ENCODE assay signal across 20 cellular contexts in genomic region chrX:11151799-11152591, GRCh38. TPM values are rescaled to one million over a fixed set of nuclear protein-coding genes. Genes with fewer than 3 reads are reported as not detected.
DNase-seq lines count a peak whose midpoint lies in the region; ATAC-seq, FAIRE-seq and TF ChIP-seq lines count a peak whose summit lies in the region.
"Had no signal": no experiment of that assay in that cellular context is flagged by ENCODE, and none has a peak within 500 bp of the region (broad histone marks: within the 10 kb centered on the region; RNA-seq: fewer than 3 reads in every experiment).

No MANE protein-coding gene starts in this region.

- CTCF ChIA-PET in K562 (lab: Yijun Ruan, JAX; ENCODE audit: low intra/inter-chr PET ratio) = no interaction called here

- no peak overlapping the region for H2AFZ ChIP-seq in K562 (ENCODE audit: low read depth, low read length)

- ATAC-seq in K562 = peak; percentile 68
- ATAC-seq: activated CD8-positive, alpha-beta T cell treated with anti-CD3 and anti-CD28 coated beads, Interleukin-2, amount 10 ng/mL, durations not matched to agents 7 days and 5 days; CD8-positive, alpha-beta T cell; effector memory CD8-positive, alpha-beta T cell; SK-N-SH treated with all-trans-retinoic acid at 6 μM for 48 hours had no signal

- TF ChIP-seq CTCF in K562 (IDR thresholded peaks at IDR 0.05 in 2 of 3, conservative IDR thresholded peaks at IDR 0.05 in 1 of 3; ENCODE audit: insufficient read depth in 2 of 3, low read depth in 1 of 3, low read length in 3 of 3) (no peak), thyroid gland (IDR thresholded peaks at IDR 0.05) (no peak), prostate gland (IDR thresholded peaks at IDR 0.05) (no peak), coronary artery (IDR thresholded peaks at IDR 0.05) (no peak)

- no peak for FAIRE-seq in K562 (lab: Jason Lieb, UNC)
- FAIRE-seq: H1, small intestine had no signal

- DNase-seq in NCI-H1436 treated with DMSO at 0.1 percent for 48 hours (lab: John Stamatoyannopoulos, UW) = peak; percentile 24
- peak; percentile 68 for DNase-seq in NCI-H524 treated with DMSO at 0.1 percent for 48 hours (lab: John Stamatoyannopoulos, UW)
- DNase-seq in K562 (ENCODE audit: extremely low read depth in 1 of 4, low spot score in 3 of 4) = no peak
- no peak for DNase-seq in thyroid gland
- DNase-seq in prostate gland (ENCODE audit: low spot score) = no peak
- DNase-seq in coronary artery (ENCODE audit: low spot score) = no peak
- no peak for DNase-seq in MG63
- DNase-seq: activated CD8-positive, alpha-beta T cell treated with anti-CD3 and anti-CD28 coated beads, Interleukin-2, amount 10 ng/mL, durations not matched to agents 7 days and 5 days; activated T-cell treated with anti-CD3 and anti-CD28 coated beads, Interleukin-2, amount 50 U/mL, for 24 hours; CD8-positive, alpha-beta T cell; DND-41; effector memory CD8-positive, alpha-beta T cell; NCI-H226; small intestine; stimulated activated CD4-positive, alpha-beta T cell treated with anti-CD3 and anti-CD28 coated beads, Interleukin-4, amount 100 ng/mL, for 1 hour; T-helper 9 cell had no signal

- H3K9ac ChIP-seq in K562 (ENCODE audit: insufficient read depth in 1 of 2, low read depth in 2 of 2, low read length in 2 of 2) = no peak overlapping the region

- no peak overlapping the region for H3K4me3 ChIP-seq in K562
- no peak overlapping the region for H3K4me3 ChIP-seq in thyroid gland (replicated peaks in 1 of 3)
- no peak overlapping the region for H3K4me3 ChIP-seq in prostate gland
- no peak overlapping the region for H3K4me3 ChIP-seq in coronary artery
- H3K4me3 ChIP-seq in MG63 = no peak overlapping the region
- H3K4me3 ChIP-seq: ascending aorta, tibial nerve had no signal

- no peaks in the 10 kb centered on the region for H3K79me2 ChIP-seq in K562 (ENCODE audit: control insufficient read depth, insufficient read depth, low read length)

- in situ Hi-C loops in K562 (cut with MboI) = no loop called here

- no peaks in the 10 kb centered on the region for H3K9me1 ChIP-seq in K562 (ENCODE audit: control insufficient read depth, insufficient read depth, low read length)

- BruUV-seq in K562 (replicated peaks; lab: Mats Ljungman, UMichigan) = no TSS peak

- H3K4me1 ChIP-seq in K562 (replicated peaks in 1 of 2; ENCODE audit: control insufficient read depth in 2 of 2, insufficient read depth in 2 of 2, low read length in 2 of 2) (no peaks in the 10 kb centered on the region; a peak in 1 of 5 replicates), thyroid gland (peaks cover 3 to 5% of the 10 kb centered on the region in 2 donors), prostate gland (replicated peaks) (no peaks in the 10 kb centered on the region)
- H3K4me1 ChIP-seq: ascending aorta, tibial nerve had no signal

- 50% methylated on average over 4 of the region's 4 CpGs for WGBS in K562 (ENCODE audit: insufficient coverage, low coverage, missing lambda C conversion rate)
- 66 to 68% methylated on average over 4 of the region's 4 CpGs for WGBS in thyroid gland, 2 donors
- WGBS in prostate gland = 62% methylated on average over 4 of the region's 4 CpGs

- peaks cover 47% of the 10 kb centered on the region for H3K36me3 ChIP-seq in K562 (ENCODE audit: control insufficient read depth, insufficient read depth, low read length)
- no peaks in the 10 kb centered on the region for H3K36me3 ChIP-seq in thyroid gland
- H3K36me3 ChIP-seq in prostate gland = no peaks in the 10 kb centered on the region
- no peaks in the 10 kb centered on the region for H3K36me3 ChIP-seq in MG63
- H3K36me3 ChIP-seq: ascending aorta, tibial nerve had no signal

- H4K20me1 ChIP-seq in K562 (replicated peaks; ENCODE audit: control insufficient read depth, insufficient read depth, low read length) = no peaks in the 10 kb centered on the region

- no peak overlapping the region for H3K27ac ChIP-seq in K562 (ENCODE audit: extremely low read depth, low read depth, low read length)
- H3K27ac ChIP-seq in thyroid gland = peak overlapping the region; percentile 68 to 79 (median 71)
- no peak overlapping the region for H3K27ac ChIP-seq in prostate gland
- H3K27ac ChIP-seq in coronary artery = no peak overlapping the region
- H3K27ac ChIP-seq: ascending aorta, tibial nerve had no signal

- TF ChIP-seq EP300 in K562 (IDR thresholded peaks at IDR 0.05; ENCODE audit: low read length) = no peak

- TF ChIP-seq POLR2A in K562 (conservative IDR thresholded peaks at IDR 0.05) (no peak), thyroid gland (IDR thresholded peaks at IDR 0.05) (no peak), prostate gland (IDR thresholded peaks at IDR 0.05) (no peak)

- no peak overlapping the region for H3K4me2 ChIP-seq in K562 (ENCODE audit: insufficient read depth, low read length)

- H3K9me3 ChIP-seq in K562 (replicated peaks; ENCODE audit: control insufficient read depth, insufficient read depth, low read depth, low read length) = no peaks in the 10 kb centered on the region
- no peaks in the 10 kb centered on the region for H3K9me3 ChIP-seq in thyroid gland
- no peaks in the 10 kb centered on the region for H3K9me3 ChIP-seq in prostate gland
- H3K9me3 ChIP-seq in MG63 = no peaks in the 10 kb centered on the region
- H3K9me3 ChIP-seq: ascending aorta, tibial nerve had no signal

- intact Hi-C loops in K562 (cut with micrococcal nuclease) = loop anchor here (10.0 kb wide), 1 partner anchor 113 kb away; no protein-coding TSS in a partner anchor
- intact Hi-C loops in thyroid gland (cut with DNase I) = no loop called here
- intact Hi-C loops in prostate gland (cut with DNase I) = no loop called here

- H3K27me3 ChIP-seq in K562 (ENCODE audit: control insufficient read depth in 2 of 2, insufficient read depth in 2 of 2, low read length in 2 of 2) (no peaks in the 10 kb centered on the region), thyroid gland (no peaks in the 10 kb centered on the region), prostate gland (replicated peaks; ENCODE audit: insufficient read depth) (no peaks in the 10 kb centered on the region), MG63 (no peaks in the 10 kb centered on the region)
- H3K27me3 ChIP-seq: ascending aorta had no signal

- TF ChIP-seq RAD21 in K562 (CRISPR knock-in tag; conservative IDR thresholded peaks at IDR 0.05 in 1 of 2, IDR thresholded peaks at IDR 0.05 in 1 of 2) = no peak

- POLR2A ChIA-PET in K562 (lab: Yijun Ruan, JAX) = interaction anchor here (0.9 kb wide), 1 partner anchor 199 kb away, joined by 3 read pairs; no protein-coding TSS in a partner anchor

TF ChIP-seq in K562, 482 proteins besides CTCF, POLR2A, EP300 and RAD21 (continues in another document):
- 0 out of 2 replicates have a peak, but pooled peaks have one; percentile 12 for TF ChIP-seq ARID1B (IDR thresholded peaks at IDR 0.05)
- no peak for TF ChIP-seq BCLAF1 (IDR thresholded peaks at IDR 0.05; ENCODE audit: borderline replicate concordance in 1 of 2, control insufficient read depth in 1 of 2, low read depth in 2 of 2, low read length in 1 of 2)
- TF ChIP-seq ZNF224 (CRISPR knock-in tag; IDR thresholded peaks at IDR 0.05) = no peak
- peak; percentile 26; the same call in 1 of the 2 replicates for TF ChIP-seq CBFA2T2 (conservative IDR thresholded peaks at IDR 0.05)
- TF ChIP-seq ZNF274 (IDR thresholded peaks at IDR 0.05; ENCODE audit: borderline replicate concordance, low read depth, low read length) = no peak
- TF ChIP-seq GTF2E2 (tag; IDR thresholded peaks at IDR 0.05) = no peak
- TF ChIP-seq PHB2 (IDR thresholded peaks at IDR 0.05; ENCODE audit: low read depth) = no peak
- no peak for TF ChIP-seq CEBPG (CRISPR knock-in tag; IDR thresholded peaks at IDR 0.05)
- no peak for TF ChIP-seq CEBPG (tag; conservative IDR thresholded peaks at IDR 0.05 in 1 of 2, IDR thresholded peaks at IDR 0.05 in 1 of 2)

RNA-seq across cellular contexts. Expression of gene HCCS, which starts 40.9 kb away (rescaled TPM):
- 8.4 and 10.2 TPM in 2 replicates for total RNA-seq in K562 (2011; cell fraction: chromatin; rRNA removed; ENCODE audit: low replicate concordance)
- 10.5 and 11.3 TPM in 2 replicates for total RNA-seq in K562 (2011; cell fraction: nucleolus; rRNA removed)
- total RNA-seq in K562 (2011; cell fraction: nucleoplasm; rRNA removed) = 13.2 and 18.2 TPM in 2 replicates
- total RNA-seq in K562 (2014; rRNA removed) (49.4 and 51.3 TPM in 2 replicates), K562 (2014; rRNA removed; fragmentation: Illumina TruSeq; extraction: Trizol) (66.9 and 71.1 TPM in 2 replicates), K562 (2015; rRNA removed; fragmentation: Illumina TruSeq; extraction: Trizol) (50.5 and 53.4 TPM in 2 replicates), K562 (2021) (64.8 and 70.1 TPM in 2 replicates), thyroid gland (10 to 100 TPM in 2 of 4 donors, 1 to 10 TPM in 2; 5.8 to 12.5 (median 9.8) TPM), prostate gland (10 to 100 TPM in 1 of 2 donors, 1 to 10 TPM in 1; 8.6 to 17.6 TPM)
- polyA plus RNA-seq in K562 (2011; rRNA removed) (53.8 and 70.5 TPM in 2 replicates), K562 (2014; fragmentation: Illumina TruSeq; extraction: Trizol) (71.0 and 72.3 TPM in 2 replicates), K562 (2014; fragmentation: Nextera tagmentation; extraction: Ambion mirVana) (10 to 100 TPM; 22.9 to 26.8 TPM), K562 (2014; rRNA removed) (71.9 and 81.5 TPM in 2 replicates)
- polyA plus RNA-seq in K562 (2011; cell fraction: cytosol; rRNA removed) = 24.6 and 35.4 TPM in 2 replicates
- 12.7 and 17.6 TPM in 2 replicates for polyA plus RNA-seq in K562 (2011; cell fraction: nucleus; rRNA removed)
- polyA plus RNA-seq in K562 (2012) = 37.4 and 67.9 TPM in 2 replicates
- 52.3 and 64.9 TPM in 2 replicates for polyA minus RNA-seq in K562 (2011; rRNA and poly(A)+ RNA removed)
- polyA minus RNA-seq in K562 (2011; cell fraction: cytosol; rRNA and poly(A)+ RNA removed) = 13.9 and 27.8 TPM in 2 replicates
- polyA minus RNA-seq in K562 (2011; cell fraction: nucleus; rRNA and poly(A)+ RNA removed) = 4.7 and 8.8 TPM in 2 replicates
- total RNA-seq in MG63 (2014; rRNA removed; shearing (Covaris generic); ENCODE audit: low replicate concordance) = 112 and 116 TPM in 2 replicates

Comparison
In these comparisons a context has a peak if more than half of its experiments do, and no peak if none do; other contexts are left out.
1. DNase-seq: peak in NCI-H1436 treated with DMSO at 0.1 percent for 48 hours (single experiment) and NCI-H524 treated with DMSO at 0.1 percent for 48 hours (single experiment); none in K562 (0 of 4), thyroid gland (0 of 2), prostate gland (single experiment), coronary artery (single experiment) and MG63 (single experiment).
2. H3K27ac ChIP-seq: peak in thyroid gland (3 of 3); none in K562 (single experiment), prostate gland (0 of 2) and coronary artery (0 of 2).